18 cellular contexts compared by ENCODE assay signal in the genomic region with DNA sequence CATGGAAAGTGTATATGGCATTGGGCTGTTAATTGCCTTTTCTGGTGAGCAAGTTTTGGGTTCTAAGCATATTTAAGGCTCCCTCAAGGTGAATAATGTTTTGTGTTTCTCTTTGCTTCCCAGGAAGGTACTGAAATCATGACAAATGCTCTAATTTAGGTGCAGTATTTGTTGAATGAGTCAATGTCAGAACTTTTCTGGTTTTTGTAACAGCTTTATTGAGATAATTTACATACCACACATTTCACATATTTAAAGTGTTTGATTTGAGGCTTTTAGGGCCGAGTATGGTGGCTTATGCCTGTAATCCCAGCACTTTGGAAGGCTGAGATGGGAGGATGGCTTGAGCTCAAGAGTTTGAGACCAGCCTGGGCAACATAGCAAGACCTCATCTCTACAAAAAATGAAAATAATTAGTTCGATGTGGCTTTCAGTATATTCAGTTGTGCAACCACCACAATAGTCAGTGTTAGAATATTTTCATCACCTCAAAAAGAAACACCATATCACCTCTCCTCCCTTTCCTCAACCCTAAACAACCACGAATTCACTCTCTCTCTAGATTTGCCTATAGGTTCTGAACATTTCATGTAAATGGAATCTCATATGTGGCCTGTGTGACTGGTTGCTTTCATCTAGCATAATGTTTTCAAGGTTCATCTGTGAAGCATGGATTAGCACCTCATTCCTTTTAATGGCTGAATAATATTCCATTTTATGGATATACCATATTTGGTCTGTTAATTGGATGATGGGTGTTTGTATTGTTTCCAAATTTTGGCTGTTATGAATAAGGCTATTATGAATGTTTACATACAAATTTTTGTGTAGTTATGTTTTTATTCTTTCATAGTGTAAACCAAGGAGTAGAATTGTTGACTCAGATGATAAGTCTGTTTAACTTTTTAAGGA. TPM values are rescaled to one million over a fixed set of nuclear protein-coding genes. Genes with fewer than 3 reads are reported as not detected.
A peak's percentile ranks its signal among the peaks of the same experiment; 100 is the strongest.
DNase-seq lines count a peak whose midpoint lies in the region; ATAC-seq, FAIRE-seq and TF ChIP-seq lines count a peak whose summit lies in the region.
"Had no signal": no experiment of that assay in that cellular context is flagged by ENCODE, and none has a peak within 500 bp of the region (broad histone marks: within the 10 kb centered on the region; RNA-seq: fewer than 3 reads in every experiment).

No MANE protein-coding gene starts in this region.

- H3K9me1 ChIP-seq in endothelial cell of umbilical vein (replicated peaks; ENCODE audit: control insufficient read depth, extremely low read depth, insufficient read depth, low read length) = no peaks in the 10 kb centered on the region

- intact Hi-C loops in endothelial cell of umbilical vein (cut with micrococcal nuclease) (loop anchor here (5.0 kb wide), 1 partner anchor 171 kb away; no protein-coding TSS in a partner anchor), psoas muscle (cut with DNase I) (no loop called here)
- intact Hi-C loops in naive thymus-derived CD4-positive, alpha-beta T cell (cut with micrococcal nuclease) = no loop called here

- TF ChIP-seq POLR2A in endothelial cell of umbilical vein (IDR thresholded peaks at IDR 0.05; ENCODE audit: low read depth, low read length) = no peak

- FAIRE-seq in endothelial cell of umbilical vein (lab: Jason Lieb, UNC) = no peak
- FAIRE-seq: A204.1, GM12892, RCC 7860 had no signal

- H3K27me3 ChIP-seq in endothelial cell of umbilical vein (ENCODE audit: control insufficient read depth in 2 of 2, insufficient read depth in 2 of 2, low read length in 2 of 2) = no peaks in the 10 kb centered on the region
- no peaks in the 10 kb centered on the region for H3K27me3 ChIP-seq in psoas muscle (ENCODE audit: insufficient read depth in 3 of 3, low read length in 2 of 3)
- no peaks in the 10 kb centered on the region for H3K27me3 ChIP-seq in naive thymus-derived CD4-positive, alpha-beta T cell (ENCODE audit: control insufficient read depth in 2 of 2, insufficient read depth in 2 of 2, low read length in 2 of 2)

- peaks cover 3% of the 10 kb centered on the region for H3K9me3 ChIP-seq in endothelial cell of umbilical vein (replicated peaks; ENCODE audit: control insufficient read depth, insufficient read depth, low read length)
- H3K9me3 ChIP-seq in psoas muscle = no peaks in the 10 kb centered on the region
- H3K9me3 ChIP-seq in naive thymus-derived CD4-positive, alpha-beta T cell (ENCODE audit: control insufficient read depth in 2 of 3, low read length in 3 of 3) = no peaks in the 10 kb centered on the region

- H3K27ac Mint-ChIP-seq in naive thymus-derived CD4-positive, alpha-beta T cell = peak overlapping the region in 1 of 9 donors; percentile 1

- no peak overlapping the region for H3K4me2 ChIP-seq in endothelial cell of umbilical vein (ENCODE audit: insufficient read depth, low read length)

- BruUV-seq in endothelial cell of umbilical vein (replicated peaks; lab: Mats Ljungman, UMichigan) = no TSS peak

- dilution Hi-C loops in endothelial cell of umbilical vein (cut with MboI; ENCODE audit: extremely low pct_ligation_motif_present, low sequenced_read_pairs) = no loop called here

- H3K36me3 ChIP-seq in endothelial cell of umbilical vein (ENCODE audit: control insufficient read depth in 2 of 2, extremely low read depth in 1 of 2, insufficient read depth in 2 of 2, low read length in 2 of 2) = no peaks in the 10 kb centered on the region
- H3K36me3 ChIP-seq in psoas muscle (ENCODE audit: insufficient read depth in 1 of 2, low read depth in 1 of 2) = no peaks in the 10 kb centered on the region
- H3K36me3 ChIP-seq in naive thymus-derived CD4-positive, alpha-beta T cell (ENCODE audit: control insufficient read depth in 2 of 3, insufficient read depth in 3 of 3, low read length in 3 of 3) = no peaks in the 10 kb centered on the region

- H3K27me3 Mint-ChIP-seq in activated T-cell treated with anti-CD3 and anti-CD28 coated beads, Interleukin-2, amount 50 U/mL, for 4 hours (ENCODE audit: low read depth) = no peaks in the 10 kb centered on the region
- H3K27me3 Mint-ChIP-seq in naive thymus-derived CD4-positive, alpha-beta T cell = no peaks in the 10 kb centered on the region

- WGBS in psoas muscle, 3 donors = 90 to 99% (median 94%) methylated on average over 3 of the region's 3 CpGs

- H3K4me3 ChIP-seq in endothelial cell of umbilical vein (replicated peaks in 1 of 3; ENCODE audit: insufficient read depth in 1 of 3, low read depth in 1 of 3, low read length in 3 of 3) (no peak overlapping the region), psoas muscle (no peak overlapping the region)
- H3K4me3 ChIP-seq in naive thymus-derived CD4-positive, alpha-beta T cell (ENCODE audit: low read length) = no peak overlapping the region

- peaks cover 4% of the 10 kb centered on the region for H3K9me3 Mint-ChIP-seq in activated T-cell treated with anti-CD3 and anti-CD28 coated beads, Interleukin-2, amount 50 U/mL, for 4 hours
- H3K9me3 Mint-ChIP-seq in naive thymus-derived CD4-positive, alpha-beta T cell = peaks cover 0 to 6% (median 0%) of the 10 kb centered on the region in 11 donors

- peak; percentile 54 to 69 for ATAC-seq in activated T-cell treated with anti-CD3 and anti-CD28 coated beads, Interleukin-2, amount 50 U/mL, for 4 hours
- ATAC-seq in GM18867 (IDR thresholded peaks at IDR 0.05; ENCODE audit: unreplicated experiment) = peak; percentile 56
- ATAC-seq in HG03432 (IDR thresholded peaks at IDR 0.05; ENCODE audit: unreplicated experiment) = peak; percentile 42
- no peak for ATAC-seq in psoas muscle
- no peak for ATAC-seq in naive thymus-derived CD4-positive, alpha-beta T cell

- H3K36me3 Mint-ChIP-seq in activated T-cell treated with anti-CD3 and anti-CD28 coated beads, Interleukin-2, amount 50 U/mL, for 4 hours (ENCODE audit: insufficient read depth) = peaks cover 17% of the 10 kb centered on the region
- peaks cover 8 to 33% (median 14%) of the 10 kb centered on the region in 5 donors for H3K36me3 Mint-ChIP-seq in naive thymus-derived CD4-positive, alpha-beta T cell

- CTCF ChIA-PET in endothelial cell of umbilical vein (lab: Charles Lee) = interaction anchor here (1.3 kb wide), 1 partner anchor 63 kb away, joined by 3 read pairs; no protein-coding TSS in a partner anchor
- CTCF ChIA-PET in naive thymus-derived CD4-positive, alpha-beta T cell (lab: Charles Lee) = no interaction called here

- H3K4me1 ChIP-seq in endothelial cell of umbilical vein (ENCODE audit: control insufficient read depth, extremely low read depth, insufficient read depth, low read length) (peaks cover 60% of the 10 kb centered on the region), psoas muscle (peaks cover 5% of the 10 kb centered on the region)
- peaks cover 0 to 27% of the 10 kb centered on the region in 2 donors for H3K4me1 ChIP-seq in naive thymus-derived CD4-positive, alpha-beta T cell (ENCODE audit: control insufficient read depth in 2 of 2, insufficient read depth in 2 of 2, low read length in 2 of 2)

- no peak overlapping the region for H3K9ac ChIP-seq in endothelial cell of umbilical vein (replicated peaks; ENCODE audit: extremely low read depth, insufficient read depth, low read length)

- H3K4me3 Mint-ChIP-seq in activated T-cell treated with anti-CD3 and anti-CD28 coated beads, Interleukin-2, amount 50 U/mL, for 4 hours = no peak overlapping the region
- no peak overlapping the region for H3K4me3 Mint-ChIP-seq in naive thymus-derived CD4-positive, alpha-beta T cell

- DNase-seq in activated T-cell treated with anti-CD3 and anti-CD28 coated beads, Interleukin-2, amount 50 U/mL, for 4 hours = no peak
- DNase-seq in activated T-cell treated with anti-CD3 and anti-CD28 coated beads for 4 hours (no peak), endothelial cell of umbilical vein (ENCODE audit: low read depth, low spot score) (no peak), psoas muscle (no peak)
- DNase-seq in stimulated activated CD4-positive, alpha-beta T cell treated with anti-CD3 and anti-CD28 coated beads, Interleukin-4, amount 100 ng/mL, for 4 hours = no peak
- no peak for DNase-seq in naive thymus-derived CD4-positive, alpha-beta T cell
- DNase-seq: DMS53, H7, KG1, NCI-H1092, NCI-H446, NCI-H82, SHP77 had no signal

- H2AFZ ChIP-seq in endothelial cell of umbilical vein (ENCODE audit: low read depth, low read length) = no peak overlapping the region

- H3K79me2 ChIP-seq in endothelial cell of umbilical vein (ENCODE audit: control insufficient read depth, insufficient read depth, low read length) = peaks cover 18% of the 10 kb centered on the region

- POLR2A ChIA-PET in endothelial cell of umbilical vein (lab: Charles Lee) = no interaction called here
- POLR2A ChIA-PET in naive thymus-derived CD4-positive, alpha-beta T cell (lab: Charles Lee) = no interaction called here

- peaks cover 89% of the 10 kb centered on the region for H3K4me1 Mint-ChIP-seq in activated T-cell treated with anti-CD3 and anti-CD28 coated beads, Interleukin-2, amount 50 U/mL, for 4 hours (ENCODE audit: low read depth)
- peaks cover 31 to 86% (median 63%) of the 10 kb centered on the region in 7 donors for H3K4me1 Mint-ChIP-seq in naive thymus-derived CD4-positive, alpha-beta T cell

- TF ChIP-seq CTCF in endothelial cell of umbilical vein (IDR thresholded peaks at IDR 0.05; ENCODE audit: extremely low read depth in 1 of 2, insufficient read depth in 1 of 2, low read depth in 1 of 2, low read length in 2 of 2) (no peak), psoas muscle (IDR thresholded peaks at IDR 0.05) (no peak)

- no peaks in the 10 kb centered on the region for H4K20me1 ChIP-seq in endothelial cell of umbilical vein (replicated peaks; ENCODE audit: control insufficient read depth, extremely low read depth, insufficient read depth, low read length)

- H3K27ac ChIP-seq in endothelial cell of umbilical vein (ENCODE audit: insufficient read depth, low read depth, low read length) (peak overlapping the region; percentile 91), psoas muscle (no peak overlapping the region)
- H3K27ac ChIP-seq in naive thymus-derived CD4-positive, alpha-beta T cell (ENCODE audit: low read depth, low read length) = no peak overlapping the region

RNA-seq across cellular contexts. Expression of gene MGAT5, which starts 54.9 kb away (rescaled TPM):
- total RNA-seq in activated T-cell treated with anti-CD3 and anti-CD28 coated beads, Interleukin-2, amount 50 U/mL, for 4 hours = 10 to 100 TPM; 58.7 to 69.8 (median 68.4) TPM
- total RNA-seq in endothelial cell of umbilical vein (84.1 TPM in 2 replicates), psoas muscle (1 to 10 TPM; 2.1 to 7.0 (median 5.2) TPM)
- polyA plus RNA-seq in endothelial cell of umbilical vein (13.9 and 17.7 TPM in 2 replicates), psoas muscle (1 to 10 TPM; 1.1 to 1.6 (median 1.1) TPM)
- 23.1 and 23.4 TPM in 2 replicates for polyA plus RNA-seq in endothelial cell of umbilical vein (2011; cell fraction: cytosol; rRNA removed)
- 25.0 and 26.3 TPM in 2 replicates for polyA plus RNA-seq in endothelial cell of umbilical vein (2011; cell fraction: nucleus; rRNA removed)
- polyA plus RNA-seq in endothelial cell of umbilical vein (2012) = 53.0 and 59.9 TPM in 2 replicates
- polyA minus RNA-seq in endothelial cell of umbilical vein = 78.0 and 102 TPM in 2 replicates
- 13.4 TPM for polyA minus RNA-seq in endothelial cell of umbilical vein (2011; cell fraction: cytosol; rRNA and poly(A)+ RNA removed)
- 53.6 and 124 TPM in 2 replicates for polyA minus RNA-seq in endothelial cell of umbilical vein (2011; cell fraction: nucleus; rRNA and poly(A)+ RNA removed)
- total RNA-seq in naive thymus-derived CD4-positive, alpha-beta T cell = 10 to 100 TPM; 35.5 to 48.0 (median 40.3) TPM
- polyA plus RNA-seq in naive thymus-derived CD4-positive, alpha-beta T cell = 1 to 10 TPM; 5.3 to 8.5 TPM

Comparison
In these comparisons a context has a peak if more than half of its experiments do, and no peak if none do; other contexts are left out.
1. ATAC-seq: peak in activated T-cell treated with anti-CD3 and anti-CD28 coated beads, Interleukin-2, amount 50 U/mL, for 4 hours (2 of 2), GM18867 (single experiment) and HG03432 (single experiment); none in psoas muscle (0 of 4) and naive thymus-derived CD4-positive, alpha-beta T cell (single experiment).
2. RNA of gene MGAT5, which starts 54.9 kb away (total RNA-seq): 84.1 TPM in endothelial cell of umbilical vein, 58.7 to 69.8 TPM in activated T-cell treated with anti-CD3 and anti-CD28 coated beads, Interleukin-2, amount 50 U/mL, for 4 hours and 35.5 to 48.0 TPM in naive thymus-derived CD4-positive, alpha-beta T cell; 2.1 to 7.0 TPM in psoas muscle; every median in the first group is over 4 times any median in the second.